Comparison of ENCODE assay signal across 28 cellular contexts in genomic region chr1:1150100-1150499, GRCh38. TPM values are rescaled to one million over a fixed set of nuclear protein-coding genes. Genes with fewer than 3 reads are reported as not detected.
DNase-seq lines count a peak whose midpoint lies in the region; ATAC-seq and TF ChIP-seq lines count a peak whose summit lies in the region.
"Had no signal": no experiment of that assay in that cellular context is flagged by ENCODE, and none has a peak within 500 bp of the region (broad histone marks: within the 10 kb centered on the region; RNA-seq: fewer than 3 reads in every experiment).

No MANE protein-coding gene starts in this region.

- H3K4me1 ChIP-seq in PC-3 (ENCODE audit: insufficient read depth, low read length) = peaks cover 9% of the 10 kb centered on the region
- H3K4me1 ChIP-seq in trophoblast cell (ENCODE audit: control insufficient read depth in 1 of 2, insufficient read depth in 2 of 2, low read length in 2 of 2) = no peaks in the 10 kb centered on the region
- H3K4me1 ChIP-seq: lower lobe of right lung, right atrium auricular region had no signal

- no TSS peak for BruUV-seq in PC-3 (replicated peaks; lab: Mats Ljungman, UMichigan)

- H2AK5ac ChIP-seq in trophoblast cell (ENCODE audit: low read length) = no peak overlapping the region

- intact Hi-C loops in PC-3 (cut with micrococcal nuclease) = no loop called here

- no peak overlapping the region for H2BK12ac ChIP-seq in trophoblast cell (ENCODE audit: low read length)

- H3K36me3 ChIP-seq in PC-3 (ENCODE audit: low read depth, low read length) = no peaks in the 10 kb centered on the region
- H3K36me3 ChIP-seq in trophoblast cell (ENCODE audit: control insufficient read depth in 1 of 2, insufficient read depth in 2 of 2, low read length in 2 of 2) = no peaks in the 10 kb centered on the region
- H3K36me3 ChIP-seq: lower lobe of right lung, right atrium auricular region, WERI-Rb-1 had no signal

- H3K4me1 Mint-ChIP-seq in stimulated activated memory B cell treated with anti-CD40 and anti-IgM and Interleukin-4, amounts not matched to agents 10 μg/mL and 1 μg/mL and 100 μg/mL, for 72 hours = peaks cover 37% of the 10 kb centered on the region
- H3K4me1 Mint-ChIP-seq in T-helper 2 cell treated with Interferon-gamma antibody and Interleukin-4, amounts not matched to agents 5 μg/mL and 100 μg/mL, for 36 hours (ENCODE audit: low read depth) = peaks cover 1% of the 10 kb centered on the region

- peaks cover 15% of the 10 kb centered on the region for H3K9me3 Mint-ChIP-seq in stimulated activated memory B cell treated with anti-CD40 and anti-IgM and Interleukin-4, amounts not matched to agents 10 μg/mL and 1 μg/mL and 100 μg/mL, for 72 hours
- peaks cover 23% of the 10 kb centered on the region for H3K9me3 Mint-ChIP-seq in T-helper 2 cell treated with Interferon-gamma antibody and Interleukin-4, amounts not matched to agents 5 μg/mL and 100 μg/mL, for 36 hours

- no peak overlapping the region for H3K4me3 Mint-ChIP-seq in stimulated activated memory B cell treated with anti-CD40 and anti-IgM and Interleukin-4, amounts not matched to agents 10 μg/mL and 1 μg/mL and 100 μg/mL, for 72 hours
- no peak overlapping the region for H3K4me3 Mint-ChIP-seq in T-helper 2 cell treated with Interferon-gamma antibody and Interleukin-4, amounts not matched to agents 5 μg/mL and 100 μg/mL, for 36 hours
- H3K4me3 Mint-ChIP-seq: activated T-cell treated with anti-CD3 and anti-CD28 coated beads, Interleukin-2, amount 50 U/mL, for 24 hours; CD4-positive, alpha-beta memory T cell had no signal

- no peak overlapping the region for H3K14ac ChIP-seq in trophoblast cell (ENCODE audit: low read length)

- CTCF ChIA-PET in PC-3 (lab: Charles Lee) = no interaction called here

- no peaks in the 10 kb centered on the region for H3K36me3 Mint-ChIP-seq in stimulated activated memory B cell treated with anti-CD40 and anti-IgM and Interleukin-4, amounts not matched to agents 10 μg/mL and 1 μg/mL and 100 μg/mL, for 72 hours
- peaks cover 3% of the 10 kb centered on the region for H3K36me3 Mint-ChIP-seq in T-helper 2 cell treated with Interferon-gamma antibody and Interleukin-4, amounts not matched to agents 5 μg/mL and 100 μg/mL, for 36 hours (ENCODE audit: low read depth)
- H3K36me3 Mint-ChIP-seq: CD4-positive, alpha-beta memory T cell had no signal

- H3K79me1 ChIP-seq in trophoblast cell (ENCODE audit: low read length) = no peaks in the 10 kb centered on the region

- no CpG with 5 or more reads among the region's 12 CpGs for WGBS in trophoblast cell (ENCODE audit: extremely low coverage, insufficient coverage, insufficient read length)

- ATAC-seq in PC-3 = peak; percentile 77
- ATAC-seq in esophagus mucosa = peak; percentile 76
- peak; percentile 13 for ATAC-seq in stimulated activated memory B cell treated with anti-CD40 and anti-IgM and Interleukin-4, amounts not matched to agents 10 μg/mL and 1 μg/mL and 100 μg/mL, for 72 hours
- ATAC-seq in HG02884 (IDR thresholded peaks at IDR 0.05; ENCODE audit: unreplicated experiment) = no peak

- H3K27me3 ChIP-seq in PC-3 (ENCODE audit: low read length) (no peaks in the 10 kb centered on the region), trophoblast cell (ENCODE audit: insufficient read depth, low read length) (no peaks in the 10 kb centered on the region)
- H3K27me3 ChIP-seq: right atrium auricular region had no signal

- H2BK5ac ChIP-seq in trophoblast cell (ENCODE audit: low read depth, low read length, poor library complexity) = no peak overlapping the region

- no peaks in the 10 kb centered on the region for H3K9me2 ChIP-seq in PC-3 (replicated peaks; ENCODE audit: low read length)

- peak; percentile 45 for DNase-seq in NCI-H146 (lab: John Stamatoyannopoulos, UW)
- no peak for DNase-seq in NCI-H146 treated with DMSO at 0.1 percent for 48 hours (lab: John Stamatoyannopoulos, UW; ENCODE audit: unreplicated experiment)
- peak; percentile 51 for DNase-seq in PC-3
- DNase-seq in T-helper 2 cell treated with Interferon-gamma antibody and Interleukin-4, amounts not matched to agents 5 μg/mL and 100 μg/mL, for 36 hours (ENCODE audit: low spot score) = no peak
- DNase-seq in trophoblast cell = no peak
- DNase-seq: activated CD4-positive, alpha-beta T cell treated with anti-CD3 and anti-CD28 coated beads for 48 hours; activated T-cell treated with anti-CD3 and anti-CD28 coated beads, Interleukin-2, amount 50 U/mL, for 24 hours; CD4-positive, alpha-beta memory T cell; cerebellar nuclear complex; erythroblast; head of caudate nucleus; lower lobe of right lung; NCI-H1417; SHP77; stimulated activated CD4-positive, alpha-beta T cell treated with anti-CD3 and anti-CD28 coated beads, Interleukin-4, amount 100 ng/mL, for 1 hour; T1000; WERI-Rb-1 had no signal

- H3K27me3 Mint-ChIP-seq in stimulated activated memory B cell treated with anti-CD40 and anti-IgM and Interleukin-4, amounts not matched to agents 10 μg/mL and 1 μg/mL and 100 μg/mL, for 72 hours = no peaks in the 10 kb centered on the region
- H3K27me3 Mint-ChIP-seq in T-helper 2 cell treated with Interferon-gamma antibody and Interleukin-4, amounts not matched to agents 5 μg/mL and 100 μg/mL, for 36 hours (ENCODE audit: low read depth) = no peaks in the 10 kb centered on the region
- H3K27me3 Mint-ChIP-seq: activated T-cell treated with anti-CD3 and anti-CD28 coated beads, Interleukin-2, amount 50 U/mL, for 24 hours; CD4-positive, alpha-beta memory T cell had no signal

- H3K4ac ChIP-seq in trophoblast cell (ENCODE audit: low read depth, low read length) = no peak overlapping the region

- H3K9me3 ChIP-seq in PC-3 (ENCODE audit: low read length) = no peaks in the 10 kb centered on the region
- peaks cover 4% of the 10 kb centered on the region for H3K9me3 ChIP-seq in trophoblast cell (ENCODE audit: insufficient read depth, low read depth, low read length)
- H3K9me3 ChIP-seq: lower lobe of right lung, right atrium auricular region had no signal

- no peaks in the 10 kb centered on the region for H3F3A ChIP-seq in PC-3 (ENCODE audit: low read length, unreplicated experiment)

- no peaks in the 10 kb centered on the region for H3K79me2 ChIP-seq in PC-3 (ENCODE audit: low read length)
- no peaks in the 10 kb centered on the region for H3K79me2 ChIP-seq in trophoblast cell (ENCODE audit: control insufficient read depth, insufficient read depth, low read length, poor library complexity)

- H3K27ac ChIP-seq in PC-3 (ENCODE audit: low read length) (no peak overlapping the region), trophoblast cell (ENCODE audit: low read depth, low read length) (no peak overlapping the region)
- H3K27ac ChIP-seq: 22Rv1, lower lobe of right lung, right atrium auricular region, WERI-Rb-1 had no signal

- H3K4me2 ChIP-seq in PC-3 (ENCODE audit: low read length) = peak overlapping the region; percentile 15; the same call in 1 of the 2 replicates
- no peak overlapping the region for H3K4me2 ChIP-seq in trophoblast cell (ENCODE audit: low read length)

- H3K27ac Mint-ChIP-seq in stimulated activated memory B cell treated with anti-CD40 and anti-IgM and Interleukin-4, amounts not matched to agents 10 μg/mL and 1 μg/mL and 100 μg/mL, for 72 hours = no peak overlapping the region
- H3K27ac Mint-ChIP-seq in T-helper 2 cell treated with Interferon-gamma antibody and Interleukin-4, amounts not matched to agents 5 μg/mL and 100 μg/mL, for 36 hours = no peak overlapping the region
- H3K27ac Mint-ChIP-seq: activated T-cell treated with anti-CD3 and anti-CD28 coated beads, Interleukin-2, amount 50 U/mL, for 24 hours; CD4-positive, alpha-beta memory T cell had no signal

- H3K9ac ChIP-seq in PC-3 (ENCODE audit: low read length) (no peak overlapping the region), trophoblast cell (ENCODE audit: low read length) (no peak overlapping the region)

- no peak overlapping the region for H2BK120ac ChIP-seq in trophoblast cell (ENCODE audit: insufficient read depth, low read length, poor library complexity)

- H4K8ac ChIP-seq in trophoblast cell (ENCODE audit: low read depth, low read length) = no peak overlapping the region

- no peak overlapping the region for H3K18ac ChIP-seq in trophoblast cell (ENCODE audit: low read length)

- H4K91ac ChIP-seq in trophoblast cell (ENCODE audit: low read depth, low read length) = no peak overlapping the region

- TF ChIP-seq CTCF in PC-3 (conservative IDR thresholded peaks at IDR 0.05; ENCODE audit: low read depth, low read length) = no peak

- H2AFZ ChIP-seq in PC-3 (ENCODE audit: low read length) = no peak overlapping the region
- no peak overlapping the region for H2AFZ ChIP-seq in trophoblast cell (ENCODE audit: insufficient read depth, low read length, poor library complexity)

- H3K4me3 ChIP-seq in PC-3 (ENCODE audit: low read length) (no peak overlapping the region), trophoblast cell (ENCODE audit: low read depth, low read length) (no peak overlapping the region)
- H3K4me3 ChIP-seq: lower lobe of right lung, right atrium auricular region had no signal

- no peaks in the 10 kb centered on the region for H4K20me1 ChIP-seq in PC-3 (ENCODE audit: low read length)

- H3K23ac ChIP-seq in trophoblast cell (ENCODE audit: low read length) = no peak overlapping the region

- POLR2A ChIA-PET in PC-3 (lab: Charles Lee; ENCODE audit: unreplicated experiment) = no interaction called here

- H4K12ac ChIP-seq in trophoblast cell (ENCODE audit: low read depth, low read length) = no peak overlapping the region

RNA-seq across cellular contexts. Expression of gene TTLL10, which starts 23.6 kb away (rescaled TPM):
- 0.36 and 0.46 TPM in 2 replicates for total RNA-seq in PC-3 (2014; rRNA removed)
- 1.0 TPM for total RNA-seq in esophagus mucosa
- polyA plus RNA-seq in trophoblast cell (2013) = not detected in 2 replicates
- total RNA-seq: CD4-positive, alpha-beta memory T cell; fibroblast of villous mesenchyme; kidney epithelial cell; MCF 10A; NCI-H460; right atrium auricular region; temporal lobe had no signal
- polyA plus RNA-seq: neural cell had no signal

RNA-seq across cellular contexts. Expression of gene C1orf159, which starts 34.2 kb away (rescaled TPM):
- 61.7 and 78.0 TPM in 2 replicates for total RNA-seq in PC-3 (2014; rRNA removed)
- 9.4 TPM for total RNA-seq in esophagus mucosa
- 12.1 and 12.5 TPM in 2 replicates for polyA plus RNA-seq in trophoblast cell (2013)

RNA-seq across cellular contexts. Expression of gene TNFRSF18, which starts 56.3 kb away (rescaled TPM):
- total RNA-seq in PC-3 (2014; rRNA removed) (87.2 and 120 TPM in 2 replicates), esophagus mucosa (16.3 TPM)
- not detected in 2 replicates for polyA plus RNA-seq in trophoblast cell (2013)
- total RNA-seq: fibroblast of villous mesenchyme, MCF 10A, NCI-H460, temporal lobe had no signal
- polyA plus RNA-seq: neural cell had no signal

Comparison
In these comparisons a context has a peak if more than half of its experiments do, and no peak if none do; other contexts are left out.
1. DNase-seq: peak in NCI-H146 (single experiment) and PC-3 (single experiment); none in NCI-H146 treated with DMSO at 0.1 percent for 48 hours (single experiment), T-helper 2 cell treated with Interferon-gamma antibody and Interleukin-4, amounts not matched to agents 5 μg/mL and 100 μg/mL, for 36 hours (single experiment) and trophoblast cell (0 of 2).